8 cellular contexts compared by ENCODE assay signal in the genomic region with DNA sequence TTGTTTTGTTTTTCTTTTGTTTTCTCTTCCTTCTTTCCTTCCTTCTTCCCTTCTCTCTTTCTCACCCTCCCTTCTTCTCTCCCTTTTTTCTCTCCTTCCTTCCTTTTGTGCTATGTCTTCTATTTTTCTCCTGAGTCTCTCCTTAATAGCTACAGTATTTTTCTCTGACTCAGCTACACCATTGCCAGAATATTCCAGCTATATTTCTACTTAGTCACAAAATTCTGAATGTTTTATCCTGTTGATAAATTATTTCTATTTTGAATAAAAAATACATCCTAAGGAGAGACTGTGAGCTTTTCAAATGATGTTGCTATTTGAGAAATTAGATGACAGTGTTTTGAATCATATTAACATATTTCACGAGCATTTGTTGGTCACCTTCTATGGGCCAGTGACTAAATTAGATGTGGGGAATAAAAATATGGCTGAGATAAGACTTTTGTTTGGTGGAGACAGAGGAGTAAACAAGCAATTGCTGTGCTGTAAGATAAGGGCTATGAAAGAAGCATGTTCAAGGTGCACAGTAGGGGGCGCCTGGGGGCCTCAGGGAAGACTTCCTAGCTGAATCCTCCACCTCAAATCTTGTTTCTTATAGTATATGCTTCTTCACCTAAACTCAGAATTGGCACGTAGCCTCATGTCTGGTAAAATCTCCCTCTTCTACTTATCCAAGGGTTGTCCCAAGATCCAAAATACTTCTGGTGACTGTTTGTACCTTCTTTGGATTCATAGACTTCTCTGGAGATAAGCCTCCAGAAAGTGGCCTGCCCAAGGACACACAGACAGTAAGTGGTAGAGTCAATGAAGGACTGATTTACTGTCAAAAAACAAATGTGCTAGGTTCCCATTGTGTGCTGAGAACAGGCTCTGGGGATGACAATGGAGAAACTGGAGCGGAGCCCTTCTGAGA.
DNase-seq lines count a peak whose midpoint lies in the region; ATAC-seq and TF ChIP-seq lines count a peak whose summit lies in the region.

No MANE protein-coding gene starts in this region.

- H3K9me2 ChIP-seq in PC-3 (replicated peaks; ENCODE audit: low read length), result no peaks in the 10 kb centered on the region

- 50 to 55% (median 53%) methylated on average over 4 of the region's 4 CpGs for WGBS in heart left ventricle, 4 donors

- H3K9me3 ChIP-seq in heart left ventricle (no peaks in the 10 kb centered on the region), PC-3 (ENCODE audit: low read length) (no peaks in the 10 kb centered on the region)

- no peak overlapping the region for H3K9ac ChIP-seq in PC-3 (ENCODE audit: low read length)

- POLR2A ChIA-PET in PC-3 (lab: Charles Lee; ENCODE audit: unreplicated experiment), result interaction anchor here (0.6 kb wide), 1 partner anchor 50 kb away, joined by 5 read pairs; no protein-coding TSS in a partner anchor

- no peaks in the 10 kb centered on the region for H4K20me1 ChIP-seq in PC-3 (ENCODE audit: low read length)

- peaks cover 6% of the 10 kb centered on the region for H3K4me1 Mint-ChIP-seq in activated naive CD4-positive, alpha-beta T cell treated with anti-CD3 and anti-CD28 coated beads, Interleukin-2, amount 10 ng/mL, durations not matched to agents 7 days and 5 days
- H3K4me1 Mint-ChIP-seq in stimulated activated effector memory CD8-positive, alpha-beta T cell treated with anti-CD3 and anti-CD28 coated beads, Interleukin-12 subunit alpha, Interleukin-12 subunit beta, amount 100 ng/mL, for 72 hours, result peaks cover 14% of the 10 kb centered on the region

- intact Hi-C loops in heart left ventricle (cut with DNase I), result loop anchor here (2.0 to 10.0 kb wide), 10 partner anchors 85 to 560 kb away; no protein-coding TSS in a partner anchor
- intact Hi-C loops in Right ventricle myocardium superior (cut with DNase I), result loop anchor here (5.0 kb wide), 2 partner anchors 325 to 560 kb away; no protein-coding TSS in a partner anchor
- intact Hi-C loops in PC-3 (cut with micrococcal nuclease), result loop anchor here (1.0 to 5.0 kb wide), 2 partner anchors 430 to 556 kb away; no protein-coding TSS in a partner anchor

- H3K9me3 Mint-ChIP-seq in activated naive CD4-positive, alpha-beta T cell treated with anti-CD3 and anti-CD28 coated beads, Interleukin-2, amount 10 ng/mL, durations not matched to agents 7 days and 5 days, result no peaks in the 10 kb centered on the region
- no peaks in the 10 kb centered on the region for H3K9me3 Mint-ChIP-seq in stimulated activated effector memory CD8-positive, alpha-beta T cell treated with anti-CD3 and anti-CD28 coated beads, Interleukin-12 subunit alpha, Interleukin-12 subunit beta, amount 100 ng/mL, for 72 hours

- H3K4me3 Mint-ChIP-seq in activated naive CD4-positive, alpha-beta T cell treated with anti-CD3 and anti-CD28 coated beads, Interleukin-2, amount 10 ng/mL, durations not matched to agents 7 days and 5 days, result no peak overlapping the region
- H3K4me3 Mint-ChIP-seq in stimulated activated effector memory CD8-positive, alpha-beta T cell treated with anti-CD3 and anti-CD28 coated beads, Interleukin-12 subunit alpha, Interleukin-12 subunit beta, amount 100 ng/mL, for 72 hours, result no peak overlapping the region

- H3K27ac Mint-ChIP-seq in activated naive CD4-positive, alpha-beta T cell treated with anti-CD3 and anti-CD28 coated beads, Interleukin-2, amount 10 ng/mL, durations not matched to agents 7 days and 5 days, result no peak overlapping the region
- H3K27ac Mint-ChIP-seq in stimulated activated effector memory CD8-positive, alpha-beta T cell treated with anti-CD3 and anti-CD28 coated beads, Interleukin-12 subunit alpha, Interleukin-12 subunit beta, amount 100 ng/mL, for 72 hours, result no peak overlapping the region

- no peak for TF ChIP-seq POLR2A in heart left ventricle (IDR thresholded peaks at IDR 0.05)

- DNase-seq in heart left ventricle, result peak in 2 of 5 donors; percentile 31 to 46
- no peak for DNase-seq in Right ventricle myocardium superior
- peak; percentile 63 for DNase-seq in PC-3
- peak; percentile 64 for DNase-seq in activated naive CD4-positive, alpha-beta T cell treated with anti-CD3 and anti-CD28 coated beads, Interleukin-2, amount 10 ng/mL, durations not matched to agents 7 days and 5 days
- DNase-seq in islet precursor cell, result peak; percentile 65
- peak; percentile 16 to 68 for DNase-seq in stimulated activated effector memory CD8-positive, alpha-beta T cell treated with anti-CD3 and anti-CD28 coated beads, Interleukin-12 subunit alpha, Interleukin-12 subunit beta, amount 100 ng/mL, for 72 hours (ENCODE audit: low spot score in 2 of 2)
- DNase-seq in NCI-H446 treated with DMSO at 0.1 percent for 48 hours (lab: John Stamatoyannopoulos, UW), result no peak
- DNase-seq in NCI-H128 (lab: John Stamatoyannopoulos, UW; ENCODE audit: unreplicated experiment), result no peak

- peaks cover 4% of the 10 kb centered on the region for H3K27me3 Mint-ChIP-seq in activated naive CD4-positive, alpha-beta T cell treated with anti-CD3 and anti-CD28 coated beads, Interleukin-2, amount 10 ng/mL, durations not matched to agents 7 days and 5 days

- H3F3A ChIP-seq in PC-3 (ENCODE audit: low read length, unreplicated experiment), result no peaks in the 10 kb centered on the region

- peak in 11 of 12 donors; percentile 21 to 58 (median 48) for TF ChIP-seq CTCF in heart left ventricle (IDR thresholded peaks at IDR 0.05)
- peak; percentile 86 for TF ChIP-seq CTCF in PC-3 (conservative IDR thresholded peaks at IDR 0.05; ENCODE audit: low read depth, low read length)

- no peak overlapping the region for H2AFZ ChIP-seq in PC-3 (ENCODE audit: low read length)

- BruUV-seq in PC-3 (replicated peaks; lab: Mats Ljungman, UMichigan), result no TSS peak

- ATAC-seq in heart left ventricle, result peak in 1 of 4 donors; percentile 39
- ATAC-seq in Right ventricle myocardium superior (ENCODE audit: poor library complexity), result no peak
- ATAC-seq in PC-3, result peak; percentile 31; the same call in 1 of the 2 replicates
- ATAC-seq in stimulated activated effector memory CD8-positive, alpha-beta T cell treated with anti-CD3 and anti-CD28 coated beads, Interleukin-12 subunit alpha, Interleukin-12 subunit beta, amount 100 ng/mL, for 72 hours, result no peak

- no peaks in the 10 kb centered on the region for H3K79me2 ChIP-seq in PC-3 (ENCODE audit: low read length)

- H3K4me1 ChIP-seq in heart left ventricle, result peaks cover 0 to 12% (median 7%) of the 10 kb centered on the region in 12 donors
- H3K4me1 ChIP-seq in PC-3 (ENCODE audit: insufficient read depth, low read length), result peaks cover 26% of the 10 kb centered on the region

- no peaks in the 10 kb centered on the region for H3K36me3 Mint-ChIP-seq in activated naive CD4-positive, alpha-beta T cell treated with anti-CD3 and anti-CD28 coated beads, Interleukin-2, amount 10 ng/mL, durations not matched to agents 7 days and 5 days
- H3K36me3 Mint-ChIP-seq in stimulated activated effector memory CD8-positive, alpha-beta T cell treated with anti-CD3 and anti-CD28 coated beads, Interleukin-12 subunit alpha, Interleukin-12 subunit beta, amount 100 ng/mL, for 72 hours, result no peaks in the 10 kb centered on the region

- no peak overlapping the region for H3K4me3 ChIP-seq in heart left ventricle
- no peak overlapping the region for H3K4me3 ChIP-seq in PC-3 (ENCODE audit: low read length)

- H3K36me3 ChIP-seq in heart left ventricle (no peaks in the 10 kb centered on the region), PC-3 (ENCODE audit: low read depth, low read length) (no peaks in the 10 kb centered on the region)

- H3K27me3 ChIP-seq in heart left ventricle (peaks cover 0 to 5% (median 0%) of the 10 kb centered on the region in 9 donors), PC-3 (ENCODE audit: low read length) (no peaks in the 10 kb centered on the region)

- no peak overlapping the region for H3K4me2 ChIP-seq in PC-3 (ENCODE audit: low read length)

- CTCF ChIA-PET in PC-3 (lab: Charles Lee), result interaction anchor here (0.6 to 1.0 kb wide), 4 partner anchors 28 to 239 kb away, joined by 3 to 5 read pairs (median 3); no protein-coding TSS in a partner anchor
- CTCF ChIA-PET in activated naive CD4-positive, alpha-beta T cell treated with anti-CD3 and anti-CD28 coated beads, Interleukin-2, amount 10 ng/mL, durations not matched to agents 7 days and 5 days (lab: Charles Lee), result interaction anchor here (0.8 to 2.4 kb wide), 8 partner anchors 9 to 214 kb away, joined by 3 to 20 read pairs (median 4); no protein-coding TSS in a partner anchor

- H3K27ac ChIP-seq in heart left ventricle (no peak overlapping the region), PC-3 (ENCODE audit: low read length) (no peak overlapping the region)

Comparison
In these comparisons a context has a peak if more than half of its experiments do, and no peak if none do; other contexts are left out.
1. DNase-seq: peak in PC-3 (single experiment), activated naive CD4-positive, alpha-beta T cell treated with anti-CD3 and anti-CD28 coated beads, Interleukin-2, amount 10 ng/mL, durations not matched to agents 7 days and 5 days (single experiment), islet precursor cell (single experiment) and stimulated activated effector memory CD8-positive, alpha-beta T cell treated with anti-CD3 and anti-CD28 coated beads, Interleukin-12 subunit alpha, Interleukin-12 subunit beta, amount 100 ng/mL, for 72 hours (2 of 2); none in Right ventricle myocardium superior (single experiment), NCI-H446 treated with DMSO at 0.1 percent for 48 hours (single experiment) and NCI-H128 (single experiment).